In the genomic region with DNA sequence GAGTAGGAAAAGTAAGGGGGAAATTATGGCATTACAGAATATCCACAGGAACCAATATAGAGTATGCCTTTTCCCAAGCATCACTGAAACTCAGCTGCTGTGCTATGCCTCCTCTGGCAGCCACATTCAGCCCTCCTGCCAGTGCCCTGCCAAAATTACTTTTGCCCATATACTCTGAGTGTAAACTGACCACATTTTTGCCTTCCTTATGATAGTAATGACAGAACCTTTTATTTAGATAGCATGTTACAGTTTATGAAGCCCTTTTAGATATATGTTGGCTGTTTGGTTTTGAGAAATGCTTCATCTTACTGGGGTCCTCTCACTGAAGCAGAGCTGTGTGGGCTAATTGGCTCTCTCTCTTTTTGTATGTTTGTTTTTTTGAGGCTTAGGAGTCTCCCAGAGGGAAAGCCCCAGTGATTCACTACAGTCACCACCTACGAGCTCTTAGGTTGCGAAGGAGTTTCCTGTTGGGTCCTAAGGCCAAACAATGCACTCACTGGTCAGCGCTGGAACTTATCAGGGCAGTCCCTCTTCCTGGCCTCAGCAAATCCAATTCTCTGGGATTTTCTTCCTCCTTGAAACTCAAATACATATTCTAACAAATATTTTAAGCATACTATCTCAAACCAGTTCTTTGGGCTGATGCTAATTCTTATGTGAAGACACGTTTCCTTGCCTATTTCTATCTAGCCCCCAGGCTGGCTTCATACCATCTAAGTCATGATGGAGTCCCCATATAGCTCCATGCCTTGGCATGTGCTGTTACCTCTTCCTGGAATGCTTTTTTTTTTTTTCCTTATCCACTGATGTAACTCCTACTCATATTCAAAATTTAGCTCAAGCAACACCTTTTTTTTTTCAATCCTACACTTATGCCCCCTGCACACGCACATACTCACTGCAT, we compare ENCODE assay signal across 1 cellular context.
TF ChIP-seq lines count a peak whose summit lies in the region.

No MANE protein-coding gene starts in this region.

TF ChIP-seq in GM12878, 131 proteins besides CTCF, POLR2A, EP300 and RAD21 (continued from another document):
- TF ChIP-seq, protein P1, sequence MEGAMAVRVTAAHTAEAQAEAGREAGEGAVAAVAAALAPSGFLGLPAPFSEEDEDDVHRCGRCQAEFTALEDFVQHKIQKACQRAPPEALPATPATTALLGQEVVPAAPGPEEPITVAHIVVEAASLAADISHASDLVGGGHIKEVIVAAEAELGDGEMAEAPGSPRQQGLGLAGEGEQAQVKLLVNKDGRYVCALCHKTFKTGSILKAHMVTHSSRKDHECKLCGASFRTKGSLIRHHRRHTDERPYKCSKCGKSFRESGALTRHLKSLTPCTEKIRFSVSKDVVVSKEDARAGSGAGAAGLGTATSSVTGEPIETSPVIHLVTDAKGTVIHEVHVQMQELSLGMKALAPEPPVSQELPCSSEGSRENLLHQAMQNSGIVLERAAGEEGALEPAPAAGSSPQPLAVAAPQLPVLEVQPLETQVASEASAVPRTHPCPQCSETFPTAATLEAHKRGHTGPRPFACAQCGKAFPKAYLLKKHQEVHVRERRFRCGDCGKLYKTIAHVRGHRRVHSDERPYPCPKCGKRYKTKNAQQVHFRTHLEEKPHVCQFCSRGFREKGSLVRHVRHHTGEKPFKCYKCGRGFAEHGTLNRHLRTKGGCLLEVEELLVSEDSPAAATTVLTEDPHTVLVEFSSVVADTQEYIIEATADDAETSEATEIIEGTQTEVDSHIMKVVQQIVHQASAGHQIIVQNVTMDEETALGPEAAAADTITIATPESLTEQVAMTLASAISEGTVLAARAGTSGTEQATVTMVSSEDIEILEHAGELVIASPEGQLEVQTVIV (IDR thresholded peaks at IDR 0.05; ENCODE audit: borderline replicate concordance, partially characterized antibody) = no peak
- no peak for TF ChIP-seq YY1 (IDR thresholded peaks at IDR 0.05; ENCODE audit: low read depth, low read length)
- TF ChIP-seq BCL3 (IDR thresholded peaks at IDR 0.05; ENCODE audit: borderline replicate concordance, insufficient read depth, low read depth, low read length, poor library complexity, severe bottlenecking) = peak; percentile 31
- 0 out of 2 replicates have a peak, but pooled peaks have one; percentile 14 for TF ChIP-seq DPF2 (IDR thresholded peaks at IDR 0.05)
- peak; percentile 34; the same call in 1 of the 2 replicates for TF ChIP-seq FOXM1 (IDR thresholded peaks at IDR 0.05; ENCODE audit: low read depth, low read length)
- TF ChIP-seq SUZ12 (IDR thresholded peaks at IDR 0.05; ENCODE audit: unreplicated experiment) = no peak
- TF ChIP-seq EGR1 (IDR thresholded peaks at IDR 0.05; ENCODE audit: borderline replicate concordance in 1 of 2, low read depth in 2 of 2, low read length in 2 of 2) = peak in 1 of 2 experiments; percentile 22; a peak in 1 of 3 replicates
TF ChIP-seq in GM12878: peak in this region for 7.
